8 cellular contexts compared by ENCODE assay signal in the genomic region with DNA sequence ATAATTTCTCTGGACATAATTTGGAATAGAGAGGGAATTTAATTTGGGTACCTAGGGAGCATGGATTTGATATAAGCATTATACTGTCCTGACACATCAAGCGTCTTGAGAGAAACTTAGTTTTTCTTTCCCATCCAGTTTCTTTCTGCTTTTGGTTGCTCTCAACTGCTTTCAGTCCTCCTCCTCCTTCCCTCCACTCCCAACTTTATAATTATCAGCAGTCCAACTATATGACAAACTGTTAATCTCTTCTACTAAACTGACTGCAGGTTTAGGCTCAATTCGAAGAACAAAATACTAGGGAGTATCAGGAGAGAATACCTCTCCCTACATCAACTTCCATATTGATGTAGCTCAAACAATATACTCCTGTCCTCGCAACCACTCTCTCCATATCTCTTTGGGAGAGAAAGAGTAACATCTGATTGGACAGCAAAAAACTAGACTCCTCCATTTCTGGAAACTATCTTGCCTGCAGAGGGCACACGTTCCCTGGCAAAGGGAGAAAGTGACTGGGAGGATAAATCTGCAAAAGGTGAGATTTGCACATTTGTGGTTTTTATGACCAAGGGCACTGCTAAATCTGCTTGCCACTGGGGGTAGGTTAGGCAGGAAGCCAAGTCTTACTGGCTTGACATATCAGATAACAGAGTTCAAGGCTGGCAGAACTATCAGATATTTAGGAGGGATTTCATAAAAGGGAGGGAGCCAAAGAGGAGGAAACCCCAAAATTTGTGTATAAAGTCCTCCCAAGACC. TPM values are rescaled to one million over a fixed set of nuclear protein-coding genes. Genes with fewer than 3 reads are reported as not detected.
DNase-seq lines count a peak whose midpoint lies in the region; ATAC-seq and TF ChIP-seq lines count a peak whose summit lies in the region.

No MANE protein-coding gene starts in this region.

- peak; percentile 50 for TF ChIP-seq CTCF in GM12865 (IDR thresholded peaks at IDR 0.05; ENCODE audit: insufficient read depth, low read depth, low read length, missing control alignments)
- TF ChIP-seq CTCF in brain microvascular endothelial cell (IDR thresholded peaks at IDR 0.05; ENCODE audit: low read depth, low read length, missing control alignments), result peak; percentile 83

- no peaks in the 10 kb centered on the region for H3K27me3 ChIP-seq in MG63
- H3K27me3 ChIP-seq in brain microvascular endothelial cell (replicated peaks), result no peaks in the 10 kb centered on the region

- DNase-seq in ACHN, result peak; percentile 74
- DNase-seq in GM12865 (ENCODE audit: low read depth), result peak; percentile 59
- peak; percentile 26 for DNase-seq in MG63
- DNase-seq in SKM-1 (lab: John Stamatoyannopoulos, UW; ENCODE audit: unreplicated experiment), result peak; percentile 26
- DNase-seq in brain microvascular endothelial cell, result peak; percentile 29
- DNase-seq in kidney glomerular epithelial cell (lab: John Stamatoyannopoulos, UW), result peak; percentile 20
- peak; percentile 10 for DNase-seq in stimulated activated CD8-positive, alpha-beta memory T cell treated with anti-CD3 and anti-CD28 coated beads, Interleukin-4, amount 100 ng/mL, for 24 hours (ENCODE audit: low read depth)

- no peaks in the 10 kb centered on the region for H3K9me3 ChIP-seq in MG63

- H3K36me3 ChIP-seq in MG63, result no peaks in the 10 kb centered on the region
- no peaks in the 10 kb centered on the region for H3K36me3 ChIP-seq in brain microvascular endothelial cell (replicated peaks)

- no peak overlapping the region for H3K27ac ChIP-seq in brain microvascular endothelial cell

- ATAC-seq in GM19397 (IDR thresholded peaks at IDR 0.05; ENCODE audit: unreplicated experiment), result no peak

- in situ Hi-C loops in ACHN (cut with HindIII; ENCODE audit: low pct_ligation_motif_present, low pct_unique_long_range_greater_than_20kb, low sequenced_read_pairs), result no loop called here
- in situ Hi-C loops in brain microvascular endothelial cell (cut with HindIII; ENCODE audit: low pct_ligation_motif_present, low sequenced_read_pairs), result no loop called here

- no peak overlapping the region for H3K4me3 ChIP-seq in GM12865 (ENCODE audit: low read depth, low read length)
- H3K4me3 ChIP-seq in MG63, result no peak overlapping the region
- H3K4me3 ChIP-seq in brain microvascular endothelial cell (ENCODE audit: low read depth, low read length), result no peak overlapping the region

RNA-seq across cellular contexts. Expression of a gene that starts 40.1 kb away (rescaled TPM):
- total RNA-seq in MG63 (2014; rRNA removed; shearing (Covaris generic); ENCODE audit: low replicate concordance), result 3.3 and 4.1 TPM in 2 replicates

Comparison
In these comparisons a context has a peak if more than half of its experiments do, and no peak if none do; other contexts are left out.
1. DNase-seq: peak in every context shown above with its lines; median percentile 74 in ACHN; 59 in GM12865; 29 in brain microvascular endothelial cell; 26 in MG63; 26 in SKM-1; 20 in kidney glomerular epithelial cell; 10 in stimulated activated CD8-positive, alpha-beta memory T cell treated with anti-CD3 and anti-CD28 coated beads, Interleukin-4, amount 100 ng/mL, for 24 hours.